ENCODE assay signal across 10 cellular contexts in the genomic region with DNA sequence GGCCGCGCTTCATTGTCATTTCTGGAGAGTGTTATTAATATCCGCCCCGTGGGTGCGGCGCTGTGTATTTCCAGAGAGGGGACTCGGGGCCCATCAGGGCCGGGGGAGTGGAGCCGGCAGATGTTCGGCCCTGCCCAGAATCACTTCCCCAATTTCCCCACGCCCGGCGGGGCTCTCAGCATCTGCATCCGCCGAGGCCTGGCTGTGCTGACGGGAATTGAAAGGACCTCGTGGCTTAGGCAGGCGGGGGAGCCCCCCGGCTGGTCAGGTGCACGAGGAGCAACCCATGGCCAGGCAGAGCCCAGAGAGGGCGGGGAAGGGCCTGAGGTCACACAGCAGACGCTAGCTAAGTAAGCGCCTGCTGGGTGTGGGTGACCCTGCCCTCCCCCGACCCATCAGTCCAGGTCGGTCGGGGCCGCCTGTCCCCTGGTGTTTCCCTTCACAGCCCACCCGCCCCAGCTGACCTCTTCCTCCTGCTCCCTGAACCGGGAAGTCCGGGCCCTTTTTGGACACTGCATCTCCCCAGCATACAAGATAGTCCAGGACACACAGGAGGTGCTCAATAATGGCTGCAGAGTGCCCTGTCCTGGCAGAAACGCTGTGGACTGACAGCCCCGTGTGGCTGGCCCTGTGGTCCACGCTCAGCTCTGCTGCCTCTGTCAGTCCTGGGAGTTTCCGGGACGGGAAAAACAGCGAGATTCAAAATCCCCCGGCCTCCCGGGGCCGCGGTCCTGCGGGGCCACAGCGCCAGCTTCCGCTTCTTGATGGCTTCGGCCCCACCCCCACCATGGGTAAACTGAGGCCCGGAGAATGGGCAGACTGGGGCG. TPM values are rescaled to one million over a fixed set of nuclear protein-coding genes. Genes with fewer than 3 reads are reported as not detected.
DNase-seq lines count a peak whose midpoint lies in the region; ATAC-seq and TF ChIP-seq lines count a peak whose summit lies in the region.
"Had no signal": no experiment of that assay in that cellular context is flagged by ENCODE, and none has a peak within 500 bp of the region (broad histone marks: within the 10 kb centered on the region; RNA-seq: fewer than 3 reads in every experiment).

No MANE protein-coding gene starts in this region.

- no peaks in the 10 kb centered on the region for H3K9me2 ChIP-seq in SK-N-SH

- H3K36me3 ChIP-seq in thymus (ENCODE audit: control insufficient read depth, insufficient read depth) (peaks cover 13% of the 10 kb centered on the region), SK-N-SH (replicated peaks in 1 of 2; ENCODE audit: control insufficient read depth in 1 of 2, insufficient read depth in 2 of 2, low read length in 1 of 2) (peaks cover 0 to 4% of the 10 kb centered on the region in 2 experiments)

- CTCF ChIA-PET in CD4-positive, alpha-beta T cell (lab: Charles Lee) = no interaction called here
- CTCF ChIA-PET in SK-N-SH (lab: Yijun Ruan, JAX) = interaction anchor here (1.4 kb wide), 1 partner anchor 25 kb away, joined by 6 read pairs; no protein-coding TSS in a partner anchor

- POLR2A ChIA-PET in CD4-positive, alpha-beta T cell (lab: Charles Lee) = no interaction called here
- POLR2A ChIA-PET in SK-N-SH (lab: Yijun Ruan, JAX) = no interaction called here

- H3K27ac Mint-ChIP-seq in activated naive CD8-positive, alpha-beta T cell treated with anti-CD3 and anti-CD28 coated beads, Interleukin-2, amount 50 U/mL, for 24 hours = no peak overlapping the region
- H3K27ac Mint-ChIP-seq in CD4-positive, alpha-beta T cell = no peak overlapping the region

- no peak for TF ChIP-seq RAD21 in SK-N-SH (IDR thresholded peaks at IDR 0.05; ENCODE audit: low read length)

- no peaks in the 10 kb centered on the region for H3K9me3 ChIP-seq in thymus (ENCODE audit: control insufficient read depth)
- no peaks in the 10 kb centered on the region for H3K9me3 ChIP-seq in CD4-positive, alpha-beta T cell (ENCODE audit: control insufficient read depth, low read length)
- no peaks in the 10 kb centered on the region for H3K9me3 ChIP-seq in SK-N-SH

- H3K4me2 ChIP-seq in SK-N-SH = no peak overlapping the region

- no peaks in the 10 kb centered on the region for H3K36me3 Mint-ChIP-seq in activated naive CD8-positive, alpha-beta T cell treated with anti-CD3 and anti-CD28 coated beads, Interleukin-2, amount 50 U/mL, for 24 hours (ENCODE audit: low read depth)
- H3K36me3 Mint-ChIP-seq in CD4-positive, alpha-beta T cell (ENCODE audit: low read depth) = no peaks in the 10 kb centered on the region

- peaks cover 6% of the 10 kb centered on the region for H3K4me1 Mint-ChIP-seq in activated naive CD8-positive, alpha-beta T cell treated with anti-CD3 and anti-CD28 coated beads, Interleukin-2, amount 50 U/mL, for 24 hours
- no peaks in the 10 kb centered on the region for H3K4me1 Mint-ChIP-seq in CD4-positive, alpha-beta T cell (ENCODE audit: low read depth)

- no peaks in the 10 kb centered on the region for H3K27me3 Mint-ChIP-seq in activated naive CD8-positive, alpha-beta T cell treated with anti-CD3 and anti-CD28 coated beads, Interleukin-2, amount 50 U/mL, for 24 hours
- no peaks in the 10 kb centered on the region for H3K27me3 Mint-ChIP-seq in CD4-positive, alpha-beta T cell

- H4K20me1 ChIP-seq in SK-N-SH (ENCODE audit: insufficient read depth) = peaks cover 34% of the 10 kb centered on the region

- H3K4me3 Mint-ChIP-seq in activated naive CD8-positive, alpha-beta T cell treated with anti-CD3 and anti-CD28 coated beads, Interleukin-2, amount 50 U/mL, for 24 hours = no peak overlapping the region
- H3K4me3 Mint-ChIP-seq in CD4-positive, alpha-beta T cell = no peak overlapping the region

- WGBS in thymus = 52% methylated on average over 46 of the region's 46 CpGs
- 98% methylated on average over 15 of the region's 46 CpGs for WGBS in SK-N-SH (ENCODE audit: low lambda C conversion rate)

- peak; percentile 34 for DNase-seq in activated naive CD8-positive, alpha-beta T cell treated with anti-CD3 and anti-CD28 coated beads, Interleukin-2, amount 50 U/mL, for 24 hours
- DNase-seq in CD4-positive, alpha-beta T cell = no peak
- no peak for DNase-seq in DMS153 (lab: John Stamatoyannopoulos, UW)
- DNase-seq in SK-N-SH = no peak
- DNase-seq in iPS-NIHi7 (ENCODE audit: extremely low spot score) = no peak

- H2AFZ ChIP-seq in SK-N-SH (ENCODE audit: low read depth) = no peak overlapping the region

- no peak overlapping the region for H3K4me3 ChIP-seq in thymus (ENCODE audit: low read length)
- no peak overlapping the region for H3K4me3 ChIP-seq in SK-N-SH (ENCODE audit: low read depth in 2 of 2, low read length in 1 of 2)
- H3K4me3 ChIP-seq: dorsolateral prefrontal cortex had no signal

- peak overlapping the region; percentile 52 for H3K27ac ChIP-seq in thymus (ENCODE audit: low read depth)
- no peak overlapping the region for H3K27ac ChIP-seq in CD4-positive, alpha-beta T cell (ENCODE audit: low read depth, low read length)
- H3K27ac ChIP-seq in SK-N-SH (ENCODE audit: low read depth in 2 of 2, low read length in 1 of 2) = no peak overlapping the region
- H3K27ac ChIP-seq: dorsolateral prefrontal cortex had no signal

- H3K9ac ChIP-seq in SK-N-SH = no peak overlapping the region

- intact Hi-C loops in CD4-positive, alpha-beta T cell (cut with DNase I, micrococcal nuclease) = no loop called here

- H3K27me3 ChIP-seq in thymus (ENCODE audit: control insufficient read depth, insufficient read depth) (peaks cover 6% of the 10 kb centered on the region), SK-N-SH (ENCODE audit: insufficient read depth) (no peaks in the 10 kb centered on the region)
- H3K27me3 ChIP-seq in CD4-positive, alpha-beta T cell (ENCODE audit: control insufficient read depth, insufficient read depth, low read length) = no peaks in the 10 kb centered on the region
- H3K27me3 ChIP-seq: dorsolateral prefrontal cortex had no signal

- TF ChIP-seq EP300 in SK-N-SH (IDR thresholded peaks at IDR 0.05; ENCODE audit: borderline replicate concordance in 1 of 2, low read depth in 1 of 2, low read length in 1 of 2) = no peak

- H3K4me1 ChIP-seq in thymus (ENCODE audit: control insufficient read depth, insufficient read depth, low read length) (peaks cover 3% of the 10 kb centered on the region), SK-N-SH (ENCODE audit: control insufficient read depth in 1 of 2, insufficient read depth in 2 of 2, low read depth in 1 of 2, low read length in 1 of 2) (peaks cover 0 to 24% of the 10 kb centered on the region in 2 experiments; a peak in 1 of 4 replicates)

- no peaks in the 10 kb centered on the region for H3K9me3 Mint-ChIP-seq in activated naive CD8-positive, alpha-beta T cell treated with anti-CD3 and anti-CD28 coated beads, Interleukin-2, amount 50 U/mL, for 24 hours
- no peaks in the 10 kb centered on the region for H3K9me3 Mint-ChIP-seq in CD4-positive, alpha-beta T cell

- no peak for TF ChIP-seq CTCF in CD4-positive, alpha-beta T cell (IDR thresholded peaks at IDR 0.05)
- no peak for TF ChIP-seq CTCF in SK-N-SH (IDR thresholded peaks at IDR 0.05)

- H3F3A ChIP-seq in SK-N-SH (replicated peaks; ENCODE audit: insufficient read depth) = no peaks in the 10 kb centered on the region

- peaks cover 13% of the 10 kb centered on the region; the same call in 1 of the 2 replicates for H3K79me2 ChIP-seq in SK-N-SH (ENCODE audit: insufficient read depth)

- peak; percentile 67 for ATAC-seq in GM19328 (IDR thresholded peaks at IDR 0.05; ENCODE audit: unreplicated experiment)
- ATAC-seq in HG03097 (IDR thresholded peaks at IDR 0.05; ENCODE audit: low FRiP score, unreplicated experiment) = peak; percentile 74
- ATAC-seq in activated naive CD8-positive, alpha-beta T cell treated with anti-CD3 and anti-CD28 coated beads, Interleukin-2, amount 50 U/mL, for 24 hours = peak; percentile 51
- no peak for ATAC-seq in CD4-positive, alpha-beta T cell (ENCODE audit: poor library complexity)

TF ChIP-seq in SK-N-SH, 30 proteins besides CTCF, POLR2A, EP300 and RAD21 (continues in another document):
- TF ChIP-seq, protein P1, sequence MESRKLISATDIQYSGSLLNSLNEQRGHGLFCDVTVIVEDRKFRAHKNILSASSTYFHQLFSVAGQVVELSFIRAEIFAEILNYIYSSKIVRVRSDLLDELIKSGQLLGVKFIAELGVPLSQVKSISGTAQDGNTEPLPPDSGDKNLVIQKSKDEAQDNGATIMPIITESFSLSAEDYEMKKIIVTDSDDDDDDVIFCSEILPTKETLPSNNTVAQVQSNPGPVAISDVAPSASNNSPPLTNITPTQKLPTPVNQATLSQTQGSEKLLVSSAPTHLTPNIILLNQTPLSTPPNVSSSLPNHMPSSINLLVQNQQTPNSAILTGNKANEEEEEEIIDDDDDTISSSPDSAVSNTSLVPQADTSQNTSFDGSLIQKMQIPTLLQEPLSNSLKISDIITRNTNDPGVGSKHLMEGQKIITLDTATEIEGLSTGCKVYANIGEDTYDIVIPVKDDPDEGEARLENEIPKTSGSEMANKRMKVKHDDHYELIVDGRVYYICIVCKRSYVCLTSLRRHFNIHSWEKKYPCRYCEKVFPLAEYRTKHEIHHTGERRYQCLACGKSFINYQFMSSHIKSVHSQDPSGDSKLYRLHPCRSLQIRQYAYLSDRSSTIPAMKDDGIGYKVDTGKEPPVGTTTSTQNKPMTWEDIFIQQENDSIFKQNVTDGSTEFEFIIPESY (IDR thresholded peaks at IDR 0.05; ENCODE audit: borderline replicate concordance, low read depth) = no peak
- no peak for TF ChIP-seq ELF1 (IDR thresholded peaks at IDR 0.05)
- TF ChIP-seq JUND (IDR thresholded peaks at IDR 0.05) = no peak

RNA-seq across cellular contexts. Expression of a gene that starts 22.1 kb away (rescaled TPM):
- polyA plus RNA-seq in thymus = 4.4 TPM
- 1 to 10 TPM; 3.7 to 4.1 TPM for total RNA-seq in CD4-positive, alpha-beta T cell
- polyA plus RNA-seq in SK-N-SH (2012; rRNA removed) = 4.4 and 8.6 TPM in 2 replicates
- polyA plus RNA-seq in SK-N-SH (2012; cell fraction: cytosol; rRNA removed) = 1.4 and 3.3 TPM in 2 replicates
- polyA plus RNA-seq in SK-N-SH (2012; cell fraction: nucleus; rRNA removed) = 14.1 and 16.6 TPM in 2 replicates

RNA-seq across cellular contexts. Expression of a gene that starts 30.8 kb away (rescaled TPM):
- 0.14 TPM for polyA plus RNA-seq in thymus
- 1 to 10 TPM; 1.5 to 1.6 TPM for total RNA-seq in CD4-positive, alpha-beta T cell
- not detected in 2 replicates for polyA plus RNA-seq in SK-N-SH (2012; rRNA removed)
- polyA plus RNA-seq in SK-N-SH (2012; cell fraction: cytosol; rRNA removed) = 0.03 TPM in 1 of 2 replicates, not detected in the other
- polyA plus RNA-seq in SK-N-SH (2012; cell fraction: nucleus; rRNA removed) = 0.04 TPM in 1 of 2 replicates, not detected in the other
- total RNA-seq: NCI-H460 had no signal

RNA-seq across cellular contexts. Expression of a gene that starts 34.9 kb away (rescaled TPM):
- polyA plus RNA-seq in thymus (102 TPM), SK-N-SH (2012; rRNA removed) (39.2 and 41.4 TPM in 2 replicates)
- total RNA-seq in CD4-positive, alpha-beta T cell = 100 to 1,000 TPM; 309 to 313 TPM
- 19.6 and 30.3 TPM in 2 replicates for polyA plus RNA-seq in SK-N-SH (2012; cell fraction: cytosol; rRNA removed)
- polyA plus RNA-seq in SK-N-SH (2012; cell fraction: nucleus; rRNA removed) = 46.7 and 47.9 TPM in 2 replicates

RNA-seq across cellular contexts. Expression of a gene that starts 36.2 kb away (rescaled TPM):
- polyA plus RNA-seq in thymus (56.0 TPM), SK-N-SH (2012; rRNA removed) (47.9 and 51.5 TPM in 2 replicates)
- total RNA-seq in CD4-positive, alpha-beta T cell = 10 to 100 TPM; 16.8 to 17.1 TPM
- 12.5 and 25.5 TPM in 2 replicates for polyA plus RNA-seq in SK-N-SH (2012; cell fraction: cytosol; rRNA removed)
- polyA plus RNA-seq in SK-N-SH (2012; cell fraction: nucleus; rRNA removed) = 169 and 222 TPM in 2 replicates

RNA-seq across cellular contexts. Expression of a gene that starts 52.3 kb away (rescaled TPM):
- 0.09 TPM for polyA plus RNA-seq in thymus
- total RNA-seq in CD4-positive, alpha-beta T cell = under 1 TPM; 0.17 to 0.22 TPM
- 1.5 and 1.8 TPM in 2 replicates for polyA plus RNA-seq in SK-N-SH (2012; rRNA removed)
- 0.45 and 1.1 TPM in 2 replicates for polyA plus RNA-seq in SK-N-SH (2012; cell fraction: cytosol; rRNA removed)
- 4.6 and 5.1 TPM in 2 replicates for polyA plus RNA-seq in SK-N-SH (2012; cell fraction: nucleus; rRNA removed)
- total RNA-seq: NCI-H460 had no signal
